ENCODE assay signal across 22 cellular contexts in the genomic region with DNA sequence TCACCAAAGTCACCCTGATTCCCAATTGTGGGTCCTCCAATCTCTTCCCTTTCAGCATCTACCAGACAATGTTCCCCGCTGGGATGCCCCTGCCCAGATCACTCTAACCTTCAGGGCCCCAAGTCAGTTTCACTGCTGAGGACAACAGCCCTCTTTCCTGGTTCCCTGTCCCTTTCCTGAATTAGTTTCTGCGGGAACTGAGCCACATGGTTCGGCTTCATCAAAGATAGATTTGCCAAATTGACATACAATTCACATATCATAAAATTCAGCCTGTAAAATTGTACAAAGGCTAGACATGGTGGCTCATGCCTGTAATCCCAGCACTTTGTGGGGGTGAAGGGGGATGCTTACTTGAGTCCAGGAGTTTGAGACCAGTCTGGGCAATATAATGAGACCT. TPM values are rescaled to one million over a fixed set of nuclear protein-coding genes. Genes with fewer than 3 reads are reported as not detected.
DNase-seq lines count a peak whose midpoint lies in the region; ATAC-seq and TF ChIP-seq lines count a peak whose summit lies in the region.
"Had no signal": no experiment of that assay in that cellular context is flagged by ENCODE, and none has a peak within 500 bp of the region (broad histone marks: within the 10 kb centered on the region; RNA-seq: fewer than 3 reads in every experiment).

No MANE protein-coding gene starts in this region.

- peaks cover 2% of the 10 kb centered on the region; the same call in 1 of the 2 replicates for H3K4me1 ChIP-seq in H9 (ENCODE audit: insufficient read depth, low read length)
- peaks cover 16% of the 10 kb centered on the region for H3K4me1 ChIP-seq in colonic mucosa
- H3K4me1 ChIP-seq in mucosa of rectum (ENCODE audit: control insufficient read depth in 2 of 2, insufficient read depth in 2 of 2, low read length in 2 of 2): peaks cover 33 to 37% of the 10 kb centered on the region in 2 donors
- peaks cover 10 to 44% (median 38%) of the 10 kb centered on the region in 4 donors for H3K4me1 ChIP-seq in transverse colon
- H3K4me1 ChIP-seq in heart left ventricle: peaks cover 0 to 26% (median 16%) of the 10 kb centered on the region in 12 donors

- no peaks in the 10 kb centered on the region; a peak in 1 of 7 replicates for H3K36me3 Mint-ChIP-seq in H9 (ENCODE audit: insufficient read depth in 1 of 3, low read depth in 3 of 3)
- H3K36me3 Mint-ChIP-seq: CD8-positive, alpha-beta T cell; IgD-negative memory B cell had no signal

- H3K9me3 ChIP-seq in H9 (ENCODE audit: control insufficient read depth, low read depth, low read length) (no peaks in the 10 kb centered on the region), colonic mucosa (no peaks in the 10 kb centered on the region), mucosa of rectum (ENCODE audit: control insufficient read depth in 2 of 2, low read length in 2 of 2) (no peaks in the 10 kb centered on the region), transverse colon (no peaks in the 10 kb centered on the region), heart left ventricle (peaks cover 0 to 5% (median 0%) of the 10 kb centered on the region in 12 donors)
- H3K9me3 ChIP-seq: BLaER1 had no signal

- H3K79me1 ChIP-seq in H9 (ENCODE audit: insufficient read depth, low read depth, low read length, poor library complexity, severe bottlenecking): no peaks in the 10 kb centered on the region

- H3K9ac ChIP-seq in H9 (ENCODE audit: extremely low read depth, insufficient read length, low read length) (no peak overlapping the region), colonic mucosa (ENCODE audit: low read depth in 2 of 2, low read length in 2 of 2) (peak overlapping the region in 1 of 2 donors; percentile 63), mucosa of rectum (ENCODE audit: low read depth in 1 of 2, low read length in 2 of 2) (no peak overlapping the region)
- H3K9ac ChIP-seq: BLaER1 had no signal

- H3K23me2 ChIP-seq in H9 (ENCODE audit: insufficient read length, low read depth, low read length, poor library complexity, severe bottlenecking): no peaks in the 10 kb centered on the region

- no peak overlapping the region for H3K4ac ChIP-seq in H9 (ENCODE audit: low read depth, low read length)

- no peak overlapping the region for H4K91ac ChIP-seq in H9 (ENCODE audit: insufficient read length, low read depth, low read length)

- no peak overlapping the region for H2BK20ac ChIP-seq in H9 (ENCODE audit: low read depth, low read length, poor library complexity, severe bottlenecking)

- ATAC-seq in heart left ventricle: no peak
- ATAC-seq in HG03196 (IDR thresholded peaks at IDR 0.05; ENCODE audit: unreplicated experiment): no peak
- ATAC-seq in GM19023 (IDR thresholded peaks at IDR 0.05; ENCODE audit: unreplicated experiment): no peak
- ATAC-seq: CD8-positive, alpha-beta T cell; GM12878; HepG2 had no signal

- no peak overlapping the region; a peak in 2 of 7 replicates for H3K27ac Mint-ChIP-seq in H9
- H3K27ac Mint-ChIP-seq: CD8-positive, alpha-beta T cell; IgD-negative memory B cell had no signal

- no peak overlapping the region for H3K14ac ChIP-seq in H9 (ENCODE audit: insufficient read depth, low read length)

- no peak for TF ChIP-seq EP300 in transverse colon (IDR thresholded peaks at IDR 0.05; ENCODE audit: low read depth)

- no CpG with 5 or more reads among the region's 3 CpGs for WGBS in H9 (ENCODE audit: extremely low coverage, insufficient read length, low lambda C conversion rate)
- 33 to 57% methylated on average over 3 of the region's 3 CpGs for WGBS in transverse colon (ENCODE audit: low coverage in 1 of 2), 2 donors
- WGBS in heart left ventricle, 4 donors: 79 to 84% (median 82%) methylated on average over 3 of the region's 3 CpGs

- H2BK120ac ChIP-seq in H9 (ENCODE audit: low read depth, low read length, poor library complexity, severe bottlenecking): no peak overlapping the region

- no peak for TF ChIP-seq POLR2A in transverse colon (IDR thresholded peaks at IDR 0.05)
- TF ChIP-seq POLR2A in heart left ventricle (IDR thresholded peaks at IDR 0.05): no peak

- no peaks in the 10 kb centered on the region for H3K9me3 Mint-ChIP-seq in H9
- H3K9me3 Mint-ChIP-seq: CD8-positive, alpha-beta T cell had no signal

- no peaks in the 10 kb centered on the region for H3K79me2 ChIP-seq in H9 (ENCODE audit: insufficient read depth, low read length)

- no peak overlapping the region for H4K5ac ChIP-seq in H9 (ENCODE audit: insufficient read length, low read depth, low read length)

- H2BK15ac ChIP-seq in H9 (ENCODE audit: low read depth, low read length): no peak overlapping the region

- H3K27me3 Mint-ChIP-seq in H9 (ENCODE audit: low read depth): peaks cover 5% of the 10 kb centered on the region
- H3K27me3 Mint-ChIP-seq: IgD-negative memory B cell had no signal

- no peak overlapping the region for H2AK5ac ChIP-seq in H9 (ENCODE audit: insufficient read length, low read length)

- H3K18ac ChIP-seq in H9 (ENCODE audit: insufficient read length, low read depth, low read length): peak overlapping the region; percentile 23

- intact Hi-C loops in colonic mucosa (cut with DNase I) (no loop called here), transverse colon (cut with DNase I; ENCODE audit: low total_unique reads) (no loop called here), heart left ventricle (cut with DNase I) (no loop called here)

- DNase-seq in H9 (no peak), colonic mucosa (peak; percentile 74), transverse colon (peak; percentile 66), heart left ventricle (no peak)
- DNase-seq: 8988T; CD8-positive, alpha-beta T cell; DMS 273 treated with DMSO at 0.1 percent for 48 hours; DMS53; DND-41; EL; HCEC 1CT had no signal

- H3K27ac ChIP-seq in H9 (ENCODE audit: insufficient read length, low read depth, low read length) (no peak overlapping the region), colonic mucosa (peak overlapping the region; percentile 67), mucosa of rectum (ENCODE audit: low read depth in 2 of 2, low read length in 2 of 2) (peak overlapping the region; percentile 78 to 80), transverse colon (peak overlapping the region; percentile 65 to 83 (median 81)), heart left ventricle (no peak overlapping the region)
- H3K27ac ChIP-seq: BLaER1 had no signal

- no peak overlapping the region for H3K4me3 ChIP-seq in colonic mucosa
- peak overlapping the region in 1 of 2 donors; percentile 19 for H3K4me3 ChIP-seq in mucosa of rectum (ENCODE audit: low read length in 2 of 2)
- H3K4me3 ChIP-seq in transverse colon: no peak overlapping the region
- H3K4me3 ChIP-seq in heart left ventricle: no peak overlapping the region
- H3K4me3 ChIP-seq: BLaER1, GM12878 had no signal

- no peak overlapping the region for H4K8ac ChIP-seq in H9 (replicated peaks; ENCODE audit: insufficient read length, low read depth, low read length)

- H4K20me1 ChIP-seq in H9 (ENCODE audit: control insufficient read depth, insufficient read depth, insufficient read length): no peaks in the 10 kb centered on the region
- H4K20me1 ChIP-seq: BLaER1 had no signal

- TF ChIP-seq CTCF in H9 (conservative IDR thresholded peaks at IDR 0.05) (no peak), colonic mucosa (IDR thresholded peaks at IDR 0.05) (no peak), transverse colon (IDR thresholded peaks at IDR 0.05) (no peak), heart left ventricle (IDR thresholded peaks at IDR 0.05) (no peak)

- H3K36me3 ChIP-seq in colonic mucosa: no peaks in the 10 kb centered on the region
- peaks cover under 1 to 4% of the 10 kb centered on the region in 2 donors for H3K36me3 ChIP-seq in mucosa of rectum (ENCODE audit: control insufficient read depth in 2 of 2, insufficient read depth in 2 of 2, low read length in 2 of 2)
- H3K36me3 ChIP-seq in transverse colon: no peaks in the 10 kb centered on the region
- no peaks in the 10 kb centered on the region for H3K36me3 ChIP-seq in heart left ventricle

- no peak overlapping the region for H3K23ac ChIP-seq in H9 (ENCODE audit: insufficient read length, low read depth, low read length)

- in situ Hi-C loops in transverse colon (cut with MboI; ENCODE audit: low pct_ligation_motif_present in 1 of 4, low pct_unique_long_range_greater_than_20kb in 1 of 4, low sequenced_read_pairs in 3 of 4): no loop called here

- H3K4me3 Mint-ChIP-seq in H9: no peak overlapping the region
- H3K4me3 Mint-ChIP-seq: CD8-positive, alpha-beta T cell had no signal

- peaks cover 24 to 28% of the 10 kb centered on the region in 2 experiments for H3K4me1 Mint-ChIP-seq in H9

- H2BK12ac ChIP-seq in H9 (ENCODE audit: insufficient read length, low read depth, low read length): no peak overlapping the region

- H2AFZ ChIP-seq in H9 (ENCODE audit: low read length): no peak overlapping the region

- H2BK5ac ChIP-seq in H9 (ENCODE audit: insufficient read length, low read length): no peak overlapping the region

- no peak overlapping the region for H3K56ac ChIP-seq in H9 (ENCODE audit: insufficient read length, low read depth, low read length)

- no peak overlapping the region for H3K4me2 ChIP-seq in H9 (ENCODE audit: insufficient read depth, insufficient read length, low read length)
- H3K4me2 ChIP-seq: BLaER1 had no signal

- H3T11ph ChIP-seq in H9 (ENCODE audit: low read length): no peak overlapping the region

- H3K27me3 ChIP-seq in H9 (ENCODE audit: insufficient read depth, low read length) (no peaks in the 10 kb centered on the region), colonic mucosa (no peaks in the 10 kb centered on the region), mucosa of rectum (ENCODE audit: control insufficient read depth in 2 of 2, insufficient read depth in 2 of 2, low read length in 2 of 2) (no peaks in the 10 kb centered on the region), transverse colon (no peaks in the 10 kb centered on the region), heart left ventricle (no peaks in the 10 kb centered on the region)
- H3K27me3 ChIP-seq: BLaER1 had no signal

RNA-seq across cellular contexts. Expression of a gene that starts 10.1 kb away (rescaled TPM):
- total RNA-seq in H9 (2021) (225 and 228 TPM in 2 replicates), colonic mucosa (100 to 1,000 TPM; 301 to 425 TPM), transverse colon (100 to 1,000 TPM; 152 to 381 (median 265) TPM), heart left ventricle (100 to 1,000 TPM; 220 to 561 (median 290) TPM)
- polyA plus RNA-seq in heart left ventricle: 100 to 1,000 TPM; 385 to 882 TPM

RNA-seq across cellular contexts. Expression of a gene that starts 10.6 kb away (rescaled TPM):
- total RNA-seq in H9 (2021) (315 and 341 TPM in 2 replicates), colonic mucosa (100 to 1,000 TPM in 1 of 2 donors, 10 to 100 TPM in 1; 75.9 to 184 TPM), transverse colon (10 to 100 TPM; 59.1 to 99.9 (median 82.7) TPM), heart left ventricle (100 to 1,000 TPM in 4 of 9 donors, 10 to 100 TPM in 5; 80.0 to 169 (median 95.6) TPM)
- 100 to 1,000 TPM; 172 to 186 TPM for polyA plus RNA-seq in heart left ventricle

RNA-seq across cellular contexts. Expression of a gene that starts 12.0 kb away (rescaled TPM):
- total RNA-seq in H9 (2021): 11.2 and 12.2 TPM in 2 replicates
- total RNA-seq in colonic mucosa: 10 to 100 TPM; 15.0 to 52.2 TPM
- total RNA-seq in transverse colon: 100 to 1,000 TPM in 1 of 4 donors, 10 to 100 TPM in 3; 24.8 to 203 (median 47.1) TPM
- total RNA-seq in heart left ventricle: 10 to 100 TPM in 1 of 9 donors, 1 to 10 TPM in 8; 4.1 to 16.2 (median 7.3) TPM
- polyA plus RNA-seq in heart left ventricle: 10 to 100 TPM in 1 of 2 donors, 1 to 10 TPM in 1; 8.1 to 24.0 TPM

RNA-seq across cellular contexts. Expression of a gene that starts 22.7 kb away (rescaled TPM):
- 42.3 and 44.0 TPM in 2 replicates for total RNA-seq in H9 (2021)
- total RNA-seq in colonic mucosa: 100 to 1,000 TPM; 150 to 187 TPM
- total RNA-seq in transverse colon: 100 to 1,000 TPM; 142 to 272 (median 221) TPM
- total RNA-seq in heart left ventricle: 100 to 1,000 TPM in 8 of 9 donors, 10 to 100 TPM in 1; 94.0 to 291 (median 145) TPM
- 100 to 1,000 TPM; 217 to 260 TPM for polyA plus RNA-seq in heart left ventricle

RNA-seq across cellular contexts. Expression of a gene that starts 27.8 kb away (rescaled TPM):
- total RNA-seq in H9 (2021) (0.92 and 1.3 TPM in 2 replicates), colonic mucosa (under 1 TPM in 1 of 2 donors, not detected in 1; 0.56 TPM), transverse colon (10 to 100 TPM in 1 of 4 donors, not detected in 3; 20.9 TPM), heart left ventricle (not detected)
- polyA plus RNA-seq in heart left ventricle: not detected
- total RNA-seq: A673; CD8-positive, alpha-beta T cell; G401; GM12878; H4 had no signal
- polyA plus RNA-seq: AG04450, IgD-negative memory B cell had no signal

Comparison
In these comparisons a context has a peak if more than half of its experiments do, and no peak if none do; other contexts are left out.
1. DNase-seq: peak in colonic mucosa (single experiment) and transverse colon (single experiment); none in H9 (single experiment) and heart left ventricle (0 of 5).
2. H3K27ac ChIP-seq: peak in colonic mucosa (single experiment), mucosa of rectum (2 of 2) and transverse colon (4 of 4); none in H9 (single experiment) and heart left ventricle (0 of 12).